In the genomic region with DNA sequence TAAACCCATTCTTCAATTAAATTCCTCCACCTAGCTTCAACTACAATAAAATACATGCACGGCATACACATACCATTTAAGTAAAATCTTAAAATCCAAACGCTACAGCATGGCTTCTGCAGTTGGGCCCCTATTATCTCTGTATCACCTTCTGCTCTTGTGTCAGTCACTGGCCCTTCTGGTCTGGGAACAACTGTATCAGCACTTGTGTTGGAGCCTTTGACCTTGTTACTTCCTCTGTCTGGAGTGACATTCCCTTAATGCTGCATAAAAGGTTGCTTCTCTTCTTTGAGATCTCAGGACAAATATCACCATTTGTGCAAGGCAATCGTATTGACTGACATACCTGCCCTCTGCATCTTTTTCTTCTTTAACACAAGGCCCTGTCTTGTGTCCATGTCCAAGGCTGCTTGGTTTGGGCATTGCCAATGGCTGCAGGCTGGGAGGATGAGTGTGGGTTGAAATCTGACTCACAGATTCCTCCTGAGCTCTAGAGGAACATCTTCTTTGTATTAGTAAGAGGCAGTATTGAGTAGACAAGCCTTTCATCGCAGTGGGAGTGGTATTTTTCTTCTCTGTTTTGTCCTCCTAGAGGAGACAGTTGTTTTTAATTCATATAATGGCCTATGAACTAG, we compare ENCODE assay signal across 1 cellular context.
A peak's percentile ranks its signal among the peaks of the same experiment; 100 is the strongest.
TF ChIP-seq lines count a peak whose summit lies in the region.

No MANE protein-coding gene starts in this region.

TF ChIP-seq in IMR-90, 13 proteins besides CTCF, POLR2A, EP300 and RAD21:
- TF ChIP-seq, protein P1, sequence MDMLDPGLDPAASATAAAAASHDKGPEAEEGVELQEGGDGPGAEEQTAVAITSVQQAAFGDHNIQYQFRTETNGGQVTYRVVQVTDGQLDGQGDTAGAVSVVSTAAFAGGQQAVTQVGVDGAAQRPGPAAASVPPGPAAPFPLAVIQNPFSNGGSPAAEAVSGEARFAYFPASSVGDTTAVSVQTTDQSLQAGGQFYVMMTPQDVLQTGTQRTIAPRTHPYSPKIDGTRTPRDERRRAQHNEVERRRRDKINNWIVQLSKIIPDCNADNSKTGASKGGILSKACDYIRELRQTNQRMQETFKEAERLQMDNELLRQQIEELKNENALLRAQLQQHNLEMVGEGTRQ (IDR thresholded peaks at IDR 0.05; ENCODE audit: low read depth, low read length): no peak
- TF ChIP-seq SMC3 (IDR thresholded peaks at IDR 0.05; ENCODE audit: low read depth, low read length): no peak
- TF ChIP-seq CHD1 (IDR thresholded peaks at IDR 0.05; ENCODE audit: low read depth, low read length): no peak
- TF ChIP-seq FOS (IDR thresholded peaks at IDR 0.05; ENCODE audit: low read depth, low read length): peak; percentile 10; the same call in 1 of the 2 replicates
